20 cellular contexts compared by ENCODE assay signal in the genomic region with DNA sequence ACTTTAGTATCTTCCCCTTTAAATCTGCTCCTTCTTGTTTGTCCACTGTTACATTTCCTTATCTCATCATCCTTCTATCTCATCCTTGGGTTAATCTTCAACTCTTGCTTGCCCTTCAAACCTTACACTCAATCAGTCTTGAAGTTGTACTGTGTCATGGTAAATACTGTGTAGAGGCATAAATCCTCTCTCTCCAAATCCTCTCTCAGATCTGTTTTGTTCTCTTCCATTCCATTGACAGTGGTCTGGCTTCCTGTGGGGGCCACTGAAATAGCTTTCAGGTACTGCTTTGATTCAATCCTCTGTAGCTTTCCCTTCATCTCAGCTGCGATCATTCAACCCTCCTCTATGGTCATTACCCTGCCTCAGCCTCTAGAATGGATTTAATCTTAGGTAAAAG.
"Had no signal": no experiment of that assay in that cellular context is flagged by ENCODE, and none has a peak within 500 bp of the region (broad histone marks: within the 10 kb centered on the region; RNA-seq: fewer than 3 reads in every experiment).

No MANE protein-coding gene starts in this region.

- DNase-seq: activated CD4-positive, alpha-beta T cell treated with anti-CD3 and anti-CD28 coated beads for 36 hours; activated CD4-positive, alpha-beta T cell treated with anti-CD3 and anti-CD28 coated beads, Interleukin-2, amount 50 U/mL, for 48 hours; activated naive CD4-positive, alpha-beta T cell treated with Interleukin-2 at 50 U/mL for 16 hours; activated T-cell treated with anti-CD3 and anti-CD28 coated beads for 4 hours; central memory CD4-positive, alpha-beta T cell; occipital lobe; stimulated activated CD4-positive, alpha-beta T cell treated with anti-CD3 and anti-CD28 coated beads, Interleukin-4, amount 100 ng/mL, for 24 hours; stomach; upper lobe of right lung had no signal

- H3K4me1 ChIP-seq: gastroesophageal sphincter, stomach, upper lobe of right lung had no signal

- H3K4me3 Mint-ChIP-seq: activated CD4-positive, alpha-beta T cell treated with anti-CD3 and anti-CD28 coated beads for 36 hours; stimulated activated effector memory CD8-positive, alpha-beta T cell treated with anti-CD3 and anti-CD28 coated beads, Interleukin-12 subunit alpha, Interleukin-12 subunit beta, amount 100 ng/mL, for 72 hours; T-helper 2 cell treated with Interferon-gamma antibody and Interleukin-4, amounts not matched to agents 5 μg/mL and 100 μg/mL, for 36 hours; WTC11 had no signal

- H3K36me3 Mint-ChIP-seq: stimulated activated effector memory CD8-positive, alpha-beta T cell treated with anti-CD3 and anti-CD28 coated beads, Interleukin-12 subunit alpha, Interleukin-12 subunit beta, amount 100 ng/mL, for 72 hours; WTC11 had no signal

- H3K4me1 Mint-ChIP-seq: activated CD4-positive, alpha-beta T cell treated with anti-CD3 and anti-CD28 coated beads for 36 hours; stimulated activated effector memory CD8-positive, alpha-beta T cell treated with anti-CD3 and anti-CD28 coated beads, Interleukin-12 subunit alpha, Interleukin-12 subunit beta, amount 100 ng/mL, for 72 hours; WTC11 had no signal

- H3K9me3 ChIP-seq: body of pancreas, gastroesophageal sphincter, stomach, upper lobe of right lung had no signal

- H3K27ac ChIP-seq: gastroesophageal sphincter, stomach, upper lobe of right lung had no signal

- H3K27ac Mint-ChIP-seq: activated CD4-positive, alpha-beta T cell treated with anti-CD3 and anti-CD28 coated beads for 36 hours; activated T-helper 2 cell treated with anti-CD3 and anti-CD28 coated beads, Interferon-gamma antibody, Interleukin-2, Interleukin-4, amounts not matched to agents 10 μg/mL and 5 μg/mL and 100 μg/mL, durations not matched to agents 14 hours and 24 hours and 36 hours; stimulated activated effector memory CD8-positive, alpha-beta T cell treated with anti-CD3 and anti-CD28 coated beads, Interleukin-12 subunit alpha, Interleukin-12 subunit beta, amount 100 ng/mL, for 72 hours; T-helper 2 cell treated with Interferon-gamma antibody and Interleukin-4, amounts not matched to agents 5 μg/mL and 100 μg/mL, for 36 hours; WTC11 had no signal

- FAIRE-seq: colon, endometrium, TTC549 had no signal

- ATAC-seq: activated CD4-positive, alpha-beta T cell treated with anti-CD3 and anti-CD28 coated beads for 36 hours; body of pancreas; esophagus mucosa; gastroesophageal sphincter; left lobe of liver; stimulated activated effector memory CD8-positive, alpha-beta T cell treated with anti-CD3 and anti-CD28 coated beads, Interleukin-12 subunit alpha, Interleukin-12 subunit beta, amount 100 ng/mL, for 72 hours; upper lobe of right lung; WTC11 had no signal

- H3K27me3 ChIP-seq: body of pancreas, gastroesophageal sphincter, stomach, upper lobe of right lung had no signal

- H3K9me3 Mint-ChIP-seq: activated T-helper 2 cell treated with anti-CD3 and anti-CD28 coated beads, Interferon-gamma antibody, Interleukin-2, Interleukin-4, amounts not matched to agents 10 μg/mL and 5 μg/mL and 100 μg/mL, durations not matched to agents 14 hours and 24 hours and 36 hours; T-helper 2 cell treated with Interferon-gamma antibody and Interleukin-4, amounts not matched to agents 5 μg/mL and 100 μg/mL, for 36 hours; WTC11 had no signal

- H3K4me3 ChIP-seq: body of pancreas, gastroesophageal sphincter, stomach, upper lobe of right lung had no signal

- H3K36me3 ChIP-seq: gastroesophageal sphincter, stomach, upper lobe of right lung had no signal

- H3K27me3 Mint-ChIP-seq: activated CD4-positive, alpha-beta T cell treated with anti-CD3 and anti-CD28 coated beads for 36 hours had no signal
